11 cellular contexts compared by ENCODE assay signal in the genomic region with DNA sequence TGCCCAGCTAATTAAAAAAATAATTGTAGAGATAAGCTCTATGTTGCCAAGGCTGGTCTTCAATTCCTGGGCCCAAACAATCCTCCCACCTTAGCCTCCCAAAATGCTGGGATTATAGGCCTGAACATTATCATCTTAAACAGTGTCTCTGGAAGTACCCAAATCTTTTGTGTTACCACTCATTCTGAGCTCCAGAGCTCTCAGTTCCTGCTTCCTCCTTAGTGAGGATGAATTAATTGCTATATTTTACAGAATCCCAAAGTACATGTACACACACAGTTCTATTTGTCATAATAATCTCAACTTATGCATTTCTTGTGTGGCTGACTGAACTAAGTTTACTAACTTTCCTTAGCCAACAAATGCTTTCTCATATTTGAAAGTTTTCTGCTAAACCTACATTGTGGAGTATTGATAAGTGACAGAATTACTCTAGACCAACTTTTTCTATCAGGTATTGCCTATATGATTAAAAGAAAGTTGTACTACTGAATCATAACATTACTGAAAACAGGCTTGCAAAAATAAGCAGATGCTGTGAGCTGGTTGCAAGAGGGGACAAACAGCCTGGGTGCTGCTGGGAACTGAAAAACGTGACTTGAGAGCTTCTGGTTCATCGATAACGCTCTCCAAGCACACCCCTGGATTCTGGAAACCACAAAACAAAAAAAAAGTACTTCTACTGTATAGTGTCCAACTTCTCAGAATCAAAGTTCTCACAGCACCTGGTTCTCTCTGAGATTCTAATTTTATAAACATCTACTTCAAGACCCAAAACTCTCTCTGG. TPM values are rescaled to one million over a fixed set of nuclear protein-coding genes. Genes with fewer than 3 reads are reported as not detected.
DNase-seq lines count a peak whose midpoint lies in the region; ATAC-seq, FAIRE-seq and TF ChIP-seq lines count a peak whose summit lies in the region.
"Had no signal": no experiment of that assay in that cellular context is flagged by ENCODE, and none has a peak within 500 bp of the region (broad histone marks: within the 10 kb centered on the region; RNA-seq: fewer than 3 reads in every experiment).

No MANE protein-coding gene starts in this region.

- H3K79me2 ChIP-seq in MM.1S (ENCODE audit: low read length) (no peaks in the 10 kb centered on the region), SK-N-SH (ENCODE audit: insufficient read depth) (no peaks in the 10 kb centered on the region; the same call in 1 of the 2 replicates)

- CTCF ChIA-PET in SK-N-SH (lab: Yijun Ruan, JAX), result no interaction called here

- H3F3A ChIP-seq in MM.1S (ENCODE audit: insufficient read depth, low read length) (no peaks in the 10 kb centered on the region), SK-N-SH (replicated peaks; ENCODE audit: insufficient read depth) (no peaks in the 10 kb centered on the region)

- H3K27ac ChIP-seq in MM.1S (ENCODE audit: low read length) (no peak overlapping the region), pancreas (no peak overlapping the region), SK-N-SH (ENCODE audit: low read depth in 2 of 2, low read length in 1 of 2) (no peak overlapping the region)
- H3K27ac ChIP-seq: psoas muscle had no signal

- H2AFZ ChIP-seq in MM.1S (ENCODE audit: low read length) (no peak overlapping the region), SK-N-SH (ENCODE audit: low read depth) (no peak overlapping the region)

- no peak for TF ChIP-seq CTCF in MM.1S (IDR thresholded peaks at IDR 0.05; ENCODE audit: low read length)
- TF ChIP-seq CTCF in pancreas (IDR thresholded peaks at IDR 0.05), result no peak
- TF ChIP-seq CTCF in SK-N-SH (IDR thresholded peaks at IDR 0.05), result no peak

- H3K4me1 ChIP-seq in MM.1S (ENCODE audit: low read length) (peaks cover 16% of the 10 kb centered on the region; the same call in 1 of the 2 replicates), pancreas (peaks cover 0 to 5% (median 0%) of the 10 kb centered on the region in 3 donors), SK-N-SH (ENCODE audit: control insufficient read depth in 1 of 2, insufficient read depth in 2 of 2, low read depth in 1 of 2, low read length in 1 of 2) (peaks cover 0 to 3% of the 10 kb centered on the region in 2 experiments; a peak in 1 of 4 replicates)

- TF ChIP-seq POLR2A in GM12892 (IDR thresholded peaks at IDR 0.05; ENCODE audit: low read depth, low read length), result no peak

- no peak for TF ChIP-seq EP300 in SK-N-SH (IDR thresholded peaks at IDR 0.05; ENCODE audit: borderline replicate concordance in 1 of 2, low read depth in 1 of 2, low read length in 1 of 2)

- DNase-seq in GM12892 (ENCODE audit: insufficient read length), result no peak
- DNase-seq in MM.1S, result no peak
- DNase-seq in pancreas, result no peak
- DNase-seq in NOMO-1 treated with DMSO at 0.1 percent for 48 hours (lab: John Stamatoyannopoulos, UW; ENCODE audit: unreplicated experiment), result no peak
- DNase-seq in Right ventricle myocardium inferior (ENCODE audit: missing footprints), result no peak
- DNase-seq in SK-N-SH, result no peak
- DNase-seq: DMS153, KBM-7, psoas muscle had no signal

- H3K4me2 ChIP-seq in MM.1S (ENCODE audit: low read depth, low read length) (peak overlapping the region; percentile 45; the same call in 1 of the 2 replicates), SK-N-SH (no peak overlapping the region)

- 35% methylated on average over 3 of the region's 3 CpGs for WGBS in pancreas, 2 donors
- WGBS in SK-N-SH (ENCODE audit: low lambda C conversion rate), result 23% methylated on average over 3 of the region's 3 CpGs

- H3K27me3 ChIP-seq in MM.1S (replicated peaks; ENCODE audit: insufficient read depth, low read length), result no peaks in the 10 kb centered on the region
- H3K27me3 ChIP-seq in pancreas, result no peaks in the 10 kb centered on the region
- H3K27me3 ChIP-seq in SK-N-SH (ENCODE audit: insufficient read depth), result no peaks in the 10 kb centered on the region

- ATAC-seq in GM19328 (IDR thresholded peaks at IDR 0.05; ENCODE audit: unreplicated experiment) (peak; percentile 85), HG02798 (IDR thresholded peaks at IDR 0.05; ENCODE audit: poor library complexity, unreplicated experiment) (peak; percentile 86), pancreas (no peak), Right ventricle myocardium inferior (no peak)
- ATAC-seq: psoas muscle had no signal

- H3K9ac ChIP-seq in MM.1S (ENCODE audit: low read length) (no peak overlapping the region), SK-N-SH (no peak overlapping the region)

- H4K20me1 ChIP-seq in MM.1S (ENCODE audit: insufficient read depth, low read length), result no peaks in the 10 kb centered on the region
- H4K20me1 ChIP-seq in SK-N-SH (ENCODE audit: insufficient read depth), result no peaks in the 10 kb centered on the region

- intact Hi-C loops in pancreas (cut with DNase I) (no loop called here), Right ventricle myocardium inferior (cut with DNase I) (no loop called here)

- H3K9me3 ChIP-seq in MM.1S (replicated peaks; ENCODE audit: insufficient read depth, low read length) (no peaks in the 10 kb centered on the region), pancreas (no peaks in the 10 kb centered on the region), SK-N-SH (no peaks in the 10 kb centered on the region)
- H3K9me3 ChIP-seq: psoas muscle had no signal

- no peak for TF ChIP-seq RAD21 in SK-N-SH (IDR thresholded peaks at IDR 0.05; ENCODE audit: low read length)

- FAIRE-seq in GM12892 (lab: Jason Lieb, UNC), result peak; percentile 69
- no peak for FAIRE-seq in pancreas (lab: Jason Lieb, UNC)

- H3K4me3 ChIP-seq in MM.1S (ENCODE audit: low read length) (no peak overlapping the region), pancreas (no peak overlapping the region), SK-N-SH (ENCODE audit: low read depth in 2 of 2, low read length in 1 of 2) (no peak overlapping the region)
- H3K4me3 ChIP-seq: psoas muscle had no signal

- H3K36me3 ChIP-seq in MM.1S (replicated peaks; ENCODE audit: insufficient read depth, low read length) (no peaks in the 10 kb centered on the region), pancreas (no peaks in the 10 kb centered on the region), SK-N-SH (replicated peaks in 1 of 2; ENCODE audit: control insufficient read depth in 1 of 2, insufficient read depth in 2 of 2, low read length in 1 of 2) (no peaks in the 10 kb centered on the region)

- no peaks in the 10 kb centered on the region for H3K9me2 ChIP-seq in MM.1S (replicated peaks; ENCODE audit: insufficient read depth, low read length)
- H3K9me2 ChIP-seq in SK-N-SH, result no peaks in the 10 kb centered on the region

- POLR2A ChIA-PET in SK-N-SH (lab: Yijun Ruan, JAX), result no interaction called here

TF ChIP-seq in SK-N-SH, 30 proteins besides CTCF, POLR2A, EP300 and RAD21 (continues in another document):
- no peak for TF ChIP-seq GATA2 (CRISPR knock-in tag; IDR thresholded peaks at IDR 0.05)
- no peak for TF ChIP-seq PBX3 (IDR thresholded peaks at IDR 0.05)
- no peak for TF ChIP-seq MXI1 (IDR thresholded peaks at IDR 0.05; ENCODE audit: low read depth, low read length)
- TF ChIP-seq POLR2AphosphoS5 (IDR thresholded peaks at IDR 0.05; ENCODE audit: low read depth, low read length), result no peak
- no peak for TF ChIP-seq ELF1 (IDR thresholded peaks at IDR 0.05)
- TF ChIP-seq FOSL2 (IDR thresholded peaks at IDR 0.05; ENCODE audit: borderline replicate concordance, low read depth), result no peak
- no peak for TF ChIP-seq MEF2A (IDR thresholded peaks at IDR 0.05; ENCODE audit: borderline replicate concordance, low read depth)
- TF ChIP-seq JUND (IDR thresholded peaks at IDR 0.05), result no peak
- TF ChIP-seq FOXJ3 (CRISPR knock-in tag; IDR thresholded peaks at IDR 0.05), result no peak
- no peak for TF ChIP-seq EZH2phosphoT487 (IDR thresholded peaks at IDR 0.05; ENCODE audit: borderline replicate concordance, low read depth)
- TF ChIP-seq NFIC (IDR thresholded peaks at IDR 0.05; ENCODE audit: borderline replicate concordance), result no peak
- TF ChIP-seq RFX5 (IDR thresholded peaks at IDR 0.05; ENCODE audit: low read length), result no peak
- TF ChIP-seq, protein P1, sequence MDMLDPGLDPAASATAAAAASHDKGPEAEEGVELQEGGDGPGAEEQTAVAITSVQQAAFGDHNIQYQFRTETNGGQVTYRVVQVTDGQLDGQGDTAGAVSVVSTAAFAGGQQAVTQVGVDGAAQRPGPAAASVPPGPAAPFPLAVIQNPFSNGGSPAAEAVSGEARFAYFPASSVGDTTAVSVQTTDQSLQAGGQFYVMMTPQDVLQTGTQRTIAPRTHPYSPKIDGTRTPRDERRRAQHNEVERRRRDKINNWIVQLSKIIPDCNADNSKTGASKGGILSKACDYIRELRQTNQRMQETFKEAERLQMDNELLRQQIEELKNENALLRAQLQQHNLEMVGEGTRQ (IDR thresholded peaks at IDR 0.05; ENCODE audit: borderline replicate concordance, low read depth, low read length), result no peak

RNA-seq across cellular contexts. Expression of gene VAV3, which starts 15.3 kb away (rescaled TPM):
- polyA plus RNA-seq in GM12892 (2012; ENCODE audit: missing spikeins), result 0.21 TPM
- total RNA-seq in pancreas (10 to 100 TPM; 10.5 to 21.4 (median 14.4) TPM), Right ventricle myocardium inferior (1.7 TPM)
- polyA plus RNA-seq in pancreas (10 to 100 TPM in 1 of 2 donors, 1 to 10 TPM in 1; 7.1 to 11.5 TPM), SK-N-SH (2012; rRNA removed) (0.02 TPM in 1 of 2 replicates, not detected in the other)
- polyA plus RNA-seq in SK-N-SH (2012; cell fraction: cytosol; rRNA removed), result 0.01 and 0.07 TPM in 2 replicates
- 0.02 and 0.04 TPM in 2 replicates for polyA plus RNA-seq in SK-N-SH (2012; cell fraction: nucleus; rRNA removed)

Comparison
In these comparisons a context has a peak if more than half of its experiments do, and no peak if none do; other contexts are left out.
1. ATAC-seq: peak in GM19328 (single experiment) and HG02798 (single experiment); none in pancreas (0 of 4) and Right ventricle myocardium inferior (single experiment).